8 cellular contexts compared by ENCODE assay signal in the genomic region with DNA sequence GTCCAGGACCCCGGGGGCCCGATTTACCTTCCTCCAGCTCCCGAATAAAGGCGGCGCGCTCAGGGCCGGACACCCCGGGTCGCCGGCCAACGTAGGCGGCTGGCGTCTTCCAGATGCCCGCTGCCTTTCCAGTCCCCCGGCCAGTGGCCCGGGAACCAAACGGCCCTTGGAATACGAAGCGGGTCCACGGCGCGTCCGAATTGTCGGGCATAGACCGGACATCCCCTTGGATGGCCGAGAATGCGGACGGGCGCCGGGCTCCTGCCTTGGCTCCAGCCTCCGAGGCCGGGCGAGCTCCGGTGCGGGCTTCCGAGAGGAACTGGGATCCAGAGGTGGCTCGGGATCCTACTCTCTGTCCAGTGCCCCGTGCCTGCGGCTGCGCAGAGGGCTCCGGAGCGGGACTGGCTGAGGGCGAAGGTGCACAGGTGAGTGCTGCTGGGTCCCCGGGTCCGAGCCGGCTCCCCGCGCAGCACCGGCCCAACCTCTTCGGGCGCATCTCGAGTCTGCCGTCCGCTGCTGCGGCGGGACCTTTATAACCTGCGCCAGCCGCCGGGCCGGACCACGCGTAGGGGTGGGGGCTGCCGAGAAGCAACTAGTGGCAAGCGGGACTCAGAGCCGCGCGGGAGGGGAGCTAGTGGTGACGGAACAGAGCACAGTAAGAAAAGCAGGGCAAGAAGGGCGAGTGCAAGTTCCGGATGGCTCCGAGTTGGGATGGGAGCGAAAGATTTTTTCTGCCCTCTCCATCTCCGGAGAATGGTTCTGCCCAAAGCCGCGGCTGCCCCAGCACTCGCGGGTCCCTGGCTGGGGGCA. TPM values are rescaled to one million over a fixed set of nuclear protein-coding genes. Genes with fewer than 3 reads are reported as not detected.
DNase-seq lines count a peak whose midpoint lies in the region; ATAC-seq and TF ChIP-seq lines count a peak whose summit lies in the region.

A gene with protein sequence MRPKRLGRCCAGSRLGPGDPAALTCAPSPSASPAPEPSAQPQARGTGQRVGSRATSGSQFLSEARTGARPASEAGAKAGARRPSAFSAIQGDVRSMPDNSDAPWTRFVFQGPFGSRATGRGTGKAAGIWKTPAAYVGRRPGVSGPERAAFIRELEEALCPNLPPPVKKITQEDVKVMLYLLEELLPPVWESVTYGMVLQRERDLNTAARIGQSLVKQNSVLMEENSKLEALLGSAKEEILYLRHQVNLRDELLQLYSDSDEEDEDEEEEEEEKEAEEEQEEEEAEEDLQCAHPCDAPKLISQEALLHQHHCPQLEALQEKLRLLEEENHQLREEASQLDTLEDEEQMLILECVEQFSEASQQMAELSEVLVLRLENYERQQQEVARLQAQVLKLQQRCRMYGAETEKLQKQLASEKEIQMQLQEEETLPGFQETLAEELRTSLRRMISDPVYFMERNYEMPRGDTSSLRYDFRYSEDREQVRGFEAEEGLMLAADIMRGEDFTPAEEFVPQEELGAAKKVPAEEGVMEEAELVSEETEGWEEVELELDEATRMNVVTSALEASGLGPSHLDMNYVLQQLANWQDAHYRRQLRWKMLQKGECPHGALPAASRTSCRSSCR (minus strand): TSS at position 505 of the 810 bp plus-strand sequence. CDS start 9 bp downstream, at position 496.

- H3K27me3 Mint-ChIP-seq in Calu3 (ENCODE audit: unreplicated experiment) (peaks cover 83% of the 10 kb centered on the region), brain (peaks cover 75% of the 10 kb centered on the region)
- peaks cover 80% of the 10 kb centered on the region for H3K27me3 Mint-ChIP-seq in stimulated activated memory B cell treated with anti-CD40 and anti-IgM and Interleukin-4, amounts not matched to agents 10 μg/mL and 1 μg/mL and 100 μg/mL, for 72 hours

- peaks cover 18% of the 10 kb centered on the region for H3K36me3 Mint-ChIP-seq in Calu3 (ENCODE audit: insufficient read depth, unreplicated experiment)
- H3K36me3 Mint-ChIP-seq in brain, result no peaks in the 10 kb centered on the region
- H3K36me3 Mint-ChIP-seq in stimulated activated memory B cell treated with anti-CD40 and anti-IgM and Interleukin-4, amounts not matched to agents 10 μg/mL and 1 μg/mL and 100 μg/mL, for 72 hours, result no peaks in the 10 kb centered on the region

- H3K4me3 Mint-ChIP-seq in Calu3 (ENCODE audit: low read depth, unreplicated experiment) (peak within 1 kb of the TSS; percentile 73), brain (peak within 1 kb of the TSS; percentile 82 to 90 (median 85))
- H3K4me3 Mint-ChIP-seq in stimulated activated memory B cell treated with anti-CD40 and anti-IgM and Interleukin-4, amounts not matched to agents 10 μg/mL and 1 μg/mL and 100 μg/mL, for 72 hours, result peak within 1 kb of the TSS; percentile 66

- CTCF ChIA-PET in Calu3 (lab: Charles Lee), result no interaction called here

- DNase-seq in Calu3 (peak; percentile 66), NCI-H2227 (lab: John Stamatoyannopoulos, UW; ENCODE audit: unreplicated experiment) (peak; percentile 67), iPS-NIHi7 (ENCODE audit: extremely low spot score) (peak; percentile 85), KG1 (lab: John Stamatoyannopoulos, UW) (no peak)

- H3K4me1 Mint-ChIP-seq in Calu3 (ENCODE audit: low read depth, unreplicated experiment) (peaks cover 12% of the 10 kb centered on the region), brain (peaks cover 21% of the 10 kb centered on the region)
- peaks cover 21% of the 10 kb centered on the region for H3K4me1 Mint-ChIP-seq in stimulated activated memory B cell treated with anti-CD40 and anti-IgM and Interleukin-4, amounts not matched to agents 10 μg/mL and 1 μg/mL and 100 μg/mL, for 72 hours

- H3K9me3 Mint-ChIP-seq in Calu3 (ENCODE audit: low read depth, unreplicated experiment) (no peaks in the 10 kb centered on the region), brain (peaks cover 0 to 14% (median 0%) of the 10 kb centered on the region in 5 experiments)
- no peaks in the 10 kb centered on the region for H3K9me3 Mint-ChIP-seq in stimulated activated memory B cell treated with anti-CD40 and anti-IgM and Interleukin-4, amounts not matched to agents 10 μg/mL and 1 μg/mL and 100 μg/mL, for 72 hours

- no peak within 1 kb of the TSS for H3K27ac Mint-ChIP-seq in Calu3 (ENCODE audit: unreplicated experiment)
- peak within 1 kb of the TSS in 1 of 5 experiments; percentile 89 for H3K27ac Mint-ChIP-seq in brain
- no peak within 1 kb of the TSS for H3K27ac Mint-ChIP-seq in stimulated activated memory B cell treated with anti-CD40 and anti-IgM and Interleukin-4, amounts not matched to agents 10 μg/mL and 1 μg/mL and 100 μg/mL, for 72 hours

- TSS peak; percentile 50 for BruUV-seq in Calu3 (replicated peaks; lab: Mats Ljungman, UMichigan)

- peak; percentile 19 for ATAC-seq in stimulated activated memory B cell treated with anti-CD40 and anti-IgM and Interleukin-4, amounts not matched to agents 10 μg/mL and 1 μg/mL and 100 μg/mL, for 72 hours
- no peak for ATAC-seq in GM19035 (IDR thresholded peaks at IDR 0.05; ENCODE audit: unreplicated experiment)
- no peak for ATAC-seq in HG03139 (IDR thresholded peaks at IDR 0.05; ENCODE audit: unreplicated experiment)

- intact Hi-C loops in Calu3 (cut with micrococcal nuclease; ENCODE audit: unreplicated experiment), result loop anchor here (1.0 kb wide), 1 partner anchor 68 kb away; no protein-coding TSS in a partner anchor

- no peak for TF ChIP-seq CTCF in Calu3 (IDR thresholded peaks at IDR 0.05; ENCODE audit: unreplicated experiment)
- no peak for TF ChIP-seq CTCF in brain (conservative IDR thresholded peaks at IDR 0.05)

RNA-seq across cellular contexts. Expression of the gene that starts here (rescaled TPM):
- 0.86 and 1.2 TPM in 2 replicates for total RNA-seq in Calu3 (2022)
- 3.9 TPM for polyA plus RNA-seq in brain (ENCODE audit: insufficient read depth, low read depth, low replicate concordance)
